In genomic region chr2:197615033-197615652, GRCh38 we compare ENCODE assay signal across 8 cellular contexts.
DNase-seq lines count a peak whose midpoint lies in the region; ATAC-seq, FAIRE-seq and TF ChIP-seq lines count a peak whose summit lies in the region.
"Had no signal": no experiment of that assay in that cellular context is flagged by ENCODE, and none has a peak within 500 bp of the region (broad histone marks: within the 10 kb centered on the region; RNA-seq: fewer than 3 reads in every experiment).

No MANE protein-coding gene starts in this region.

- no peaks in the 10 kb centered on the region for H3K4me1 ChIP-seq in small intestine (ENCODE audit: control insufficient read depth in 2 of 2, insufficient read depth in 1 of 2, low read depth in 1 of 2, low read length in 1 of 2)
- H3K4me1 ChIP-seq in smooth muscle cell (ENCODE audit: low read depth) = peaks cover 6% of the 10 kb centered on the region

- no peak overlapping the region for H3K4me3 ChIP-seq in bronchial epithelial cell (ENCODE audit: low read depth, low read length)
- H3K4me3 ChIP-seq in small intestine (ENCODE audit: low read depth in 1 of 2, low read length in 2 of 2) = no peak overlapping the region
- no peak overlapping the region for H3K4me3 ChIP-seq in smooth muscle cell

- H3F3A ChIP-seq in smooth muscle cell (ENCODE audit: low read depth) = no peaks in the 10 kb centered on the region

- ATAC-seq in GM18868 (IDR thresholded peaks at IDR 0.05; ENCODE audit: unreplicated experiment) = peak; percentile 51
- no peak for ATAC-seq in GM21360 (IDR thresholded peaks at IDR 0.05; ENCODE audit: unreplicated experiment)
- no peak for ATAC-seq in GM18505 (IDR thresholded peaks at IDR 0.05; ENCODE audit: unreplicated experiment)

- H4K20me1 ChIP-seq in smooth muscle cell (ENCODE audit: low read depth) = no peaks in the 10 kb centered on the region

- FAIRE-seq in bronchial epithelial cell (lab: Jason Lieb, UNC) (peak; percentile 99), small intestine (lab: Jason Lieb, UNC) (no peak)

- no peak overlapping the region for H3K4me2 ChIP-seq in smooth muscle cell

- H3K9ac ChIP-seq in smooth muscle cell (ENCODE audit: low read depth) = no peak overlapping the region

- DNase-seq in bronchial epithelial cell (ENCODE audit: low read depth) (peak; percentile 95), small intestine (peak; percentile 29), smooth muscle cell (lab: John Stamatoyannopoulos, UW; ENCODE audit: unreplicated experiment) (no peak)
- DNase-seq: IMR-90 had no signal

- no peak for TF ChIP-seq POLR2A in GM18505 (IDR thresholded peaks at IDR 0.05; ENCODE audit: borderline replicate concordance, extremely low read depth, insufficient read depth, insufficient read length)

- no peak overlapping the region for H2AFZ ChIP-seq in smooth muscle cell (ENCODE audit: low read depth)

- WGBS in small intestine, 3 donors = 54 to 72% (median 67%) methylated on average over 3 of the region's 3 CpGs
- WGBS in smooth muscle cell (ENCODE audit: low lambda C conversion rate) = 82% methylated on average over 3 of the region's 3 CpGs

- H3K79me2 ChIP-seq in smooth muscle cell (ENCODE audit: low read depth) = no peaks in the 10 kb centered on the region

- H3K27me3 ChIP-seq in bronchial epithelial cell (ENCODE audit: control insufficient read depth, insufficient read depth, low read length) (no peaks in the 10 kb centered on the region), small intestine (ENCODE audit: control insufficient read depth in 2 of 2, insufficient read depth in 2 of 2, low read length in 2 of 2) (no peaks in the 10 kb centered on the region), smooth muscle cell (ENCODE audit: low read depth) (no peaks in the 10 kb centered on the region)

- H3K36me3 ChIP-seq in bronchial epithelial cell (ENCODE audit: control insufficient read depth, insufficient read depth, low read length) (no peaks in the 10 kb centered on the region), small intestine (ENCODE audit: control insufficient read depth in 2 of 2, insufficient read depth in 2 of 2, low read length in 2 of 2) (no peaks in the 10 kb centered on the region), smooth muscle cell (ENCODE audit: low read depth) (peaks cover 4% of the 10 kb centered on the region)

- TF ChIP-seq CTCF in LNCAP (IDR thresholded peaks at IDR 0.05) (peak; percentile 68; the same call in 1 of the 2 replicates), bronchial epithelial cell (IDR thresholded peaks at IDR 0.05; ENCODE audit: insufficient read depth, low read length, severe bottlenecking) (peak; percentile 81), smooth muscle cell (IDR thresholded peaks at IDR 0.05; ENCODE audit: borderline replicate concordance, insufficient read depth, poor library complexity, severe bottlenecking) (no peak)

- H3K9me3 ChIP-seq in small intestine (ENCODE audit: control insufficient read depth, low read depth) = no peaks in the 10 kb centered on the region
- H3K9me3 ChIP-seq in smooth muscle cell (replicated peaks; ENCODE audit: low read depth) = no peaks in the 10 kb centered on the region

- no peak overlapping the region for H3K27ac ChIP-seq in small intestine (ENCODE audit: low read depth in 1 of 2, low read length in 1 of 2)
- H3K27ac ChIP-seq in smooth muscle cell (ENCODE audit: low read depth) = no peak overlapping the region
